In the genomic region with DNA sequence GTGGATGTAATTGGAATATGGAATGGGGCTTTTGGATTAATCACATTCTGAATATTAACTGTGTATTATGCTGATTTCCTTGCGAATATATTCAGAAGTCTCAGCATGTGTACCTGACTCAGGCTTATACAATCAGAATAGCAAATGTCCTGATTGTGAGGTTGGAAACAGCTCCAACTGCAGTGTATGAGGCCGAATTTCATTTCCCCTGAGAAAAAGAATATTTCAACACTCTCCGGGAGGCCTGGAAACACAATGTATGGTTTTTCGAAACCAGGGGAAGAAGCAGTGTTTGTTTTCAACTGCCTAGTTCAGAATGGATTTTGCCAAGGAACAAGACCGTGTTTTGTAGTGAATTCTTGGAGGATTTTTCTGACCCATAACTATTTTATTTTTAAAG, we compare ENCODE assay signal across 26 cellular contexts.
"Had no signal": no experiment of that assay in that cellular context is flagged by ENCODE, and none has a peak within 500 bp of the region (broad histone marks: within the 10 kb centered on the region; RNA-seq: fewer than 3 reads in every experiment).

No MANE protein-coding gene starts in this region.

- H3K4me1 Mint-ChIP-seq: immature natural killer cell; memory B cell; mesothelial cell of epicardium; naive B cell; stimulated activated memory B cell treated with anti-CD40 and anti-IgM and Interleukin-4, amounts not matched to agents 10 μg/mL and 1 μg/mL and 100 μg/mL, for 72 hours had no signal

- DNase-seq: cerebellar nuclear complex; cortex of kidney; effector memory CD8-positive, alpha-beta T cell; erythroblast; foreskin fibroblast; gastrocnemius medialis; heart left ventricle; hippocampal formation; immature natural killer cell; mucosa of descending colon; naive B cell; spleen; stimulated activated CD4-positive, alpha-beta T cell treated with anti-CD3 and anti-CD28 coated beads, Interleukin-4, amount 100 ng/mL, for 4 hours; stimulated activated naive CD8-positive, alpha-beta T cell treated with anti-CD3 and anti-CD28 coated beads, Interleukin-15, Interleukin-2, amounts not matched to agents 100 U/mL and 50 U/mL, for 24 hours; upper lobe of left lung had no signal

- H3K4me3 ChIP-seq: gastrocnemius medialis, heart left ventricle, lung, mucosa of descending colon, neural progenitor cell, skin epidermis, spleen, thoracic aorta, tibial nerve, upper lobe of left lung had no signal

- ATAC-seq: effector memory CD8-positive, alpha-beta T cell; gastrocnemius medialis; heart left ventricle; mucosa of descending colon; natural killer cell treated with Interleukin-12 subunit alpha and Interleukin-12 subunit beta and Interleukin-15 and Interleukin-18, amount 100 ng/mL, for 72 hours; stimulated activated memory B cell treated with anti-CD40 and anti-IgM and Interleukin-4, amounts not matched to agents 10 μg/mL and 1 μg/mL and 100 μg/mL, for 72 hours; stimulated activated naive CD8-positive, alpha-beta T cell treated with anti-CD3 and anti-CD28 coated beads, Interleukin-15, Interleukin-2, amounts not matched to agents 100 U/mL and 50 U/mL, for 24 hours had no signal

- H3K4me3 Mint-ChIP-seq: effector memory CD8-positive, alpha-beta T cell; immature natural killer cell; memory B cell; mesothelial cell of epicardium; naive B cell; natural killer cell treated with Interleukin-12 subunit alpha and Interleukin-12 subunit beta and Interleukin-15 and Interleukin-18, amount 100 ng/mL, for 72 hours; neural progenitor cell; stimulated activated memory B cell treated with anti-CD40 and anti-IgM and Interleukin-4, amounts not matched to agents 10 μg/mL and 1 μg/mL and 100 μg/mL, for 72 hours had no signal

- H3K27me3 ChIP-seq: gastrocnemius medialis, tibial nerve, upper lobe of left lung had no signal

- H3K9me3 ChIP-seq: gastrocnemius medialis, mucosa of descending colon, thoracic aorta, upper lobe of left lung had no signal

- H3K27ac ChIP-seq: gastrocnemius medialis, heart left ventricle, neural progenitor cell, parathyroid adenoma, skin epidermis, spleen, thoracic aorta, upper lobe of left lung had no signal

- H3K27ac Mint-ChIP-seq: effector memory CD8-positive, alpha-beta T cell; immature natural killer cell; memory B cell; mesothelial cell of epicardium; naive B cell; natural killer cell treated with Interleukin-12 subunit alpha and Interleukin-12 subunit beta and Interleukin-15 and Interleukin-18, amount 100 ng/mL, for 72 hours; neural progenitor cell; progenitor cell of endocrine pancreas; stimulated activated memory B cell treated with anti-CD40 and anti-IgM and Interleukin-4, amounts not matched to agents 10 μg/mL and 1 μg/mL and 100 μg/mL, for 72 hours had no signal

- H3K4me1 ChIP-seq: gastrocnemius medialis, heart left ventricle, neural progenitor cell, parathyroid adenoma, spleen, upper lobe of left lung had no signal

- H3K36me3 Mint-ChIP-seq: immature natural killer cell; memory B cell; mesothelial cell of epicardium; neural progenitor cell; stimulated activated memory B cell treated with anti-CD40 and anti-IgM and Interleukin-4, amounts not matched to agents 10 μg/mL and 1 μg/mL and 100 μg/mL, for 72 hours had no signal

- H3K9me3 Mint-ChIP-seq: effector memory CD8-positive, alpha-beta T cell; natural killer cell treated with Interleukin-12 subunit alpha and Interleukin-12 subunit beta and Interleukin-15 and Interleukin-18, amount 100 ng/mL, for 72 hours; stimulated activated memory B cell treated with anti-CD40 and anti-IgM and Interleukin-4, amounts not matched to agents 10 μg/mL and 1 μg/mL and 100 μg/mL, for 72 hours had no signal

- H3K36me3 ChIP-seq: gastrocnemius medialis, heart left ventricle, neural progenitor cell, spleen, thoracic aorta, tibial nerve, upper lobe of left lung had no signal
